20 cellular contexts compared by ENCODE assay signal in the genomic region with DNA sequence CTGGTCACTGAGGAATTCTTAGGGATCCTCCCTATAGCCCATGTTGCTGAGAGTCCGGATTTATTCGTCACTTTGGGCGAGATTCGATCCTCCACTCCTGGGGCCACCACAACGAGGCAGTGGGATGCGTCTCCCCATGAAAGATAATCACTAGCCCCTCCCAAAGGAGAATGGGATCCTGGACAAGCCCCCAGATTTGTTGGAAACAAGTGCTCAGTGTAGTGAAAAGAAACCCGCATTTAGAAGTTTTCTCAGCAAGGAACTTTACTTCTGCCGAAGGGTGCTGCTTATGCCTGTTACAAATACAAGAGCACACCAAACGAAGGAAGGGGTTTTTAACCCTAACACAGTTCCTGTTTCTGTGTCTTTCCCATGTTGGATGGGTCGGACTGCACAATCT.
A peak's percentile ranks its signal among the peaks of the same experiment; 100 is the strongest.
DNase-seq lines count a peak whose midpoint lies in the region; ATAC-seq and TF ChIP-seq lines count a peak whose summit lies in the region.
"Had no signal": no experiment of that assay in that cellular context is flagged by ENCODE, and none has a peak within 500 bp of the region (broad histone marks: within the 10 kb centered on the region; RNA-seq: fewer than 3 reads in every experiment).

No MANE protein-coding gene starts in this region.

- peaks cover 29% of the 10 kb centered on the region for H3K36me3 Mint-ChIP-seq in glutamatergic neuron (ENCODE audit: unreplicated experiment)

- no peaks in the 10 kb centered on the region for H3K27me3 Mint-ChIP-seq in glutamatergic neuron (ENCODE audit: unreplicated experiment)

- no peak overlapping the region for H3K9ac ChIP-seq in DND-41 (ENCODE audit: low read depth, low read length)

- H2AFZ ChIP-seq in DND-41 (ENCODE audit: low read depth, low read length) = no peak overlapping the region

- peaks cover 10% of the 10 kb centered on the region for H3K9me3 Mint-ChIP-seq in glutamatergic neuron (ENCODE audit: unreplicated experiment)

- in situ Hi-C loops in Caki2 (cut with HindIII; ENCODE audit: low pct_unique_long_range_greater_than_20kb, low sequenced_read_pairs) = no loop called here

- no peak for TF ChIP-seq POLR2A in breast epithelium (IDR thresholded peaks at IDR 0.05)

- H3K4me2 ChIP-seq in DND-41 (ENCODE audit: insufficient read depth, low read length) = no peak overlapping the region

- no peaks in the 10 kb centered on the region for H4K20me1 ChIP-seq in DND-41 (ENCODE audit: insufficient read depth, low read length)

- peaks cover 48% of the 10 kb centered on the region for H3K79me2 ChIP-seq in DND-41 (ENCODE audit: insufficient read depth, low read length)

- peak overlapping the region; percentile 15 for H3K27ac Mint-ChIP-seq in glutamatergic neuron (ENCODE audit: unreplicated experiment)
- H3K27ac Mint-ChIP-seq: IgD-negative memory B cell had no signal

- H3K4me1 ChIP-seq in DND-41 (ENCODE audit: insufficient read depth, low read length) (no peaks in the 10 kb centered on the region), breast epithelium (no peaks in the 10 kb centered on the region)

- peak; percentile 12 for DNase-seq in Caki2 (ENCODE audit: low read depth)
- DNase-seq in DND-41 = peak; percentile 31
- peak; percentile 39 for DNase-seq in amniotic epithelial cell (ENCODE audit: low read depth)
- no peak for DNase-seq in glutamatergic neuron
- DNase-seq in stimulated activated CD4-positive, alpha-beta T cell treated with anti-CD3 and anti-CD28 coated beads, Interleukin-15, amount 100 ng/mL, for 24 hours = no peak
- no peak for DNase-seq in breast epithelium (ENCODE audit: low spot score in 2 of 2)
- DNase-seq in NOMO-1 treated with DMSO at 0.1 percent for 48 hours (lab: John Stamatoyannopoulos, UW; ENCODE audit: unreplicated experiment) = no peak
- DNase-seq: ACHN, HCEC 1CT, Kasumi-1, NCI-H1092 treated with DMSO at 0.1 percent for 48 hours, NCI-H146, NCI-H2081, NCI-H524, RPMI8226, SHP77 treated with DMSO at 0.1 percent for 48 hours, T-helper 1 cell had no signal

- TF ChIP-seq CTCF in DND-41 (IDR thresholded peaks at IDR 0.05; ENCODE audit: borderline replicate concordance, extremely low read depth, low read length, poor library complexity, severe bottlenecking) (no peak), glutamatergic neuron (IDR thresholded peaks at IDR 0.05; ENCODE audit: partially characterized antibody, unreplicated experiment) (no peak), breast epithelium (IDR thresholded peaks at IDR 0.05) (no peak)

- no peak overlapping the region for H3K4me3 Mint-ChIP-seq in glutamatergic neuron (ENCODE audit: unreplicated experiment)
- H3K4me3 Mint-ChIP-seq: IgD-negative memory B cell had no signal

- intact Hi-C loops in breast epithelium (cut with DNase I; ENCODE audit: low total_unique reads) = no loop called here

- H3K27me3 ChIP-seq in DND-41 (ENCODE audit: insufficient read depth, low read length, poor library complexity) (no peaks in the 10 kb centered on the region), breast epithelium (no peaks in the 10 kb centered on the region)

- peaks cover 36% of the 10 kb centered on the region for H3K9me3 ChIP-seq in DND-41 (ENCODE audit: insufficient read depth, low read length, severe bottlenecking)
- peaks cover 28 to 34% of the 10 kb centered on the region in 2 donors for H3K9me3 ChIP-seq in breast epithelium

- no peak for ATAC-seq in DND-41 (ENCODE audit: insufficient read depth, low read depth)
- ATAC-seq: GM12878 had no signal

- no peak overlapping the region for H3K27ac ChIP-seq in DND-41 (ENCODE audit: low read length)
- no peak overlapping the region for H3K27ac ChIP-seq in breast epithelium
- H3K27ac ChIP-seq: C4-2B had no signal

- H3K4me3 ChIP-seq in DND-41 (ENCODE audit: low read depth in 1 of 2, low read length in 2 of 2) (no peak overlapping the region), breast epithelium (no peak overlapping the region)
- H3K4me3 ChIP-seq: GM12878 had no signal

- H3K36me3 ChIP-seq in DND-41 (ENCODE audit: insufficient read depth, low read length) = peaks cover 30% of the 10 kb centered on the region; the same call in 1 of the 2 replicates
- H3K36me3 ChIP-seq in breast epithelium = no peaks in the 10 kb centered on the region

- no peaks in the 10 kb centered on the region for H3K4me1 Mint-ChIP-seq in glutamatergic neuron (ENCODE audit: low read depth, unreplicated experiment)
- H3K4me1 Mint-ChIP-seq: IgD-negative memory B cell had no signal

Comparison
In these comparisons a context has a peak if more than half of its experiments do, and no peak if none do; other contexts are left out.
1. DNase-seq: peak in Caki2 (single experiment), DND-41 (single experiment) and amniotic epithelial cell (single experiment); none in glutamatergic neuron (single experiment), stimulated activated CD4-positive, alpha-beta T cell treated with anti-CD3 and anti-CD28 coated beads, Interleukin-15, amount 100 ng/mL, for 24 hours (single experiment), breast epithelium (0 of 2) and NOMO-1 treated with DMSO at 0.1 percent for 48 hours (single experiment).